In the genomic region with DNA sequence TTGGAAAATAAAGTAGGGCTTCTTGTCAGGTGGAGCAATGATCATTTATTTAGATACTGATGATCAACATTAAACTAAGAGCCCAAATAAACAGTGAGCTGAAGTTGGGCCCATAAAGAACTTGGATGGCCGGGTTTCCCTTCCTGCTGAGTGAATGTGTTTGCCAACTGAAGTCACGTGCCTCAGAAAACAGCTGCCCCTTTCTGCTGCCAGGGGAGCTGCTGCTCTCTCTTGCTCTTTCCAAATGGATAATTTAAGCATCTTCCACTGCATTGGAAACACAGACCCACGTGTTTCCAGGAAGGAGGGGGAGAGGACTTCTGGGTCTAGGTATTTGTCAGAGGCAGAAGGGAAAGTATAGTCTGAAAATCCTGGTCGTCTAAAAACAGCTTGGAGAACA, we compare ENCODE assay signal across 1 cellular context.
TF ChIP-seq lines count a peak whose summit lies in the region.

No MANE protein-coding gene starts in this region.

TF ChIP-seq in SK-N-SH treated with all-trans-retinoic acid at 6 μM for 48 hours, 23 proteins besides CTCF, POLR2A, EP300 and RAD21 (continued from another document):
- TF ChIP-seq, protein P1, sequence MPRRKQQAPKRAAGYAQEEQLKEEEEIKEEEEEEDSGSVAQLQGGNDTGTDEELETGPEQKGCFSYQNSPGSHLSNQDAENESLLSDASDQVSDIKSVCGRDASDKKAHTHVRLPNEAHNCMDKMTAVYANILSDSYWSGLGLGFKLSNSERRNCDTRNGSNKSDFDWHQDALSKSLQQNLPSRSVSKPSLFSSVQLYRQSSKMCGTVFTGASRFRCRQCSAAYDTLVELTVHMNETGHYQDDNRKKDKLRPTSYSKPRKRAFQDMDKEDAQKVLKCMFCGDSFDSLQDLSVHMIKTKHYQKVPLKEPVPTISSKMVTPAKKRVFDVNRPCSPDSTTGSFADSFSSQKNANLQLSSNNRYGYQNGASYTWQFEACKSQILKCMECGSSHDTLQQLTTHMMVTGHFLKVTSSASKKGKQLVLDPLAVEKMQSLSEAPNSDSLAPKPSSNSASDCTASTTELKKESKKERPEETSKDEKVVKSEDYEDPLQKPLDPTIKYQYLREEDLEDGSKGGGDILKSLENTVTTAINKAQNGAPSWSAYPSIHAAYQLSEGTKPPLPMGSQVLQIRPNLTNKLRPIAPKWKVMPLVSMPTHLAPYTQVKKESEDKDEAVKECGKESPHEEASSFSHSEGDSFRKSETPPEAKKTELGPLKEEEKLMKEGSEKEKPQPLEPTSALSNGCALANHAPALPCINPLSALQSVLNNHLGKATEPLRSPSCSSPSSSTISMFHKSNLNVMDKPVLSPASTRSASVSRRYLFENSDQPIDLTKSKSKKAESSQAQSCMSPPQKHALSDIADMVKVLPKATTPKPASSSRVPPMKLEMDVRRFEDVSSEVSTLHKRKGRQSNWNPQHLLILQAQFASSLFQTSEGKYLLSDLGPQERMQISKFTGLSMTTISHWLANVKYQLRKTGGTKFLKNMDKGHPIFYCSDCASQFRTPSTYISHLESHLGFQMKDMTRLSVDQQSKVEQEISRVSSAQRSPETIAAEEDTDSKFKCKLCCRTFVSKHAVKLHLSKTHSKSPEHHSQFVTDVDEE (CRISPR knock-in tag; IDR thresholded peaks at IDR 0.05): no peak
- TF ChIP-seq, protein P2, sequence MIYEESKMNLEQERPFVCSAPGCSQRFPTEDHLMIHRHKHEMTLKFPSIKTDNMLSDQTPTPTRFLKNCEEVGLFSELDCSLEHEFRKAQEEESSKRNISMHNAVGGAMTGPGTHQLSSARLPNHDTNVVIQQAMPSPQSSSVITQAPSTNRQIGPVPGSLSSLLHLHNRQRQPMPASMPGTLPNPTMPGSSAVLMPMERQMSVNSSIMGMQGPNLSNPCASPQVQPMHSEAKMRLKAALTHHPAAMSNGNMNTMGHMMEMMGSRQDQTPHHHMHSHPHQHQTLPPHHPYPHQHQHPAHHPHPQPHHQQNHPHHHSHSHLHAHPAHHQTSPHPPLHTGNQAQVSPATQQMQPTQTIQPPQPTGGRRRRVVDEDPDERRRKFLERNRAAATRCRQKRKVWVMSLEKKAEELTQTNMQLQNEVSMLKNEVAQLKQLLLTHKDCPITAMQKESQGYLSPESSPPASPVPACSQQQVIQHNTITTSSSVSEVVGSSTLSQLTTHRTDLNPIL (CRISPR knock-in tag; IDR thresholded peaks at IDR 0.05; ENCODE audit: low read depth): no peak
